19 cellular contexts compared by ENCODE assay signal in genomic region chr21:41866274-41866809, GRCh38. TPM values are rescaled to one million over a fixed set of nuclear protein-coding genes. Genes with fewer than 3 reads are reported as not detected.
DNase-seq lines count a peak whose midpoint lies in the region; ATAC-seq, FAIRE-seq and TF ChIP-seq lines count a peak whose summit lies in the region.
"Had no signal": no experiment of that assay in that cellular context is flagged by ENCODE, and none has a peak within 500 bp of the region (broad histone marks: within the 10 kb centered on the region; RNA-seq: fewer than 3 reads in every experiment).

No MANE protein-coding gene starts in this region.

- intact Hi-C loops in K562 (cut with micrococcal nuclease) (no loop called here), spleen (cut with DNase I; ENCODE audit: low total_unique reads) (no loop called here), HepG2 (cut with micrococcal nuclease; ENCODE audit: unreplicated experiment) (no loop called here)

- H4K91ac ChIP-seq in H9 (ENCODE audit: insufficient read length, low read depth, low read length), result no peak overlapping the region

- H3K36me3 ChIP-seq in OCI-LY3 (replicated peaks; ENCODE audit: low read depth, low read length), result no peaks in the 10 kb centered on the region
- H3K36me3 ChIP-seq in K562 (ENCODE audit: control insufficient read depth, insufficient read depth, low read length), result no peaks in the 10 kb centered on the region
- H3K36me3 ChIP-seq in spleen, result peaks cover 0 to 1% (median 0%) of the 10 kb centered on the region in 6 donors
- H3K36me3 ChIP-seq in HepG2 (replicated peaks in 1 of 2; ENCODE audit: control insufficient read depth in 1 of 2, insufficient read depth in 2 of 2, low read length in 2 of 2), result no peaks in the 10 kb centered on the region
- H3K36me3 ChIP-seq: MG63, SJCRH30 had no signal

- H3K27me3 ChIP-seq in H9 (ENCODE audit: insufficient read depth, low read length) (no peaks in the 10 kb centered on the region), OCI-LY3 (ENCODE audit: low read depth, low read length) (no peaks in the 10 kb centered on the region), K562 (ENCODE audit: control insufficient read depth in 2 of 2, insufficient read depth in 2 of 2, low read length in 2 of 2) (no peaks in the 10 kb centered on the region), spleen (replicated peaks in 1 of 7) (no peaks in the 10 kb centered on the region), HepG2 (ENCODE audit: control insufficient read depth in 1 of 2, insufficient read depth in 2 of 2, low read length in 2 of 2) (no peaks in the 10 kb centered on the region)
- H3K27me3 ChIP-seq: MG63, SJCRH30 had no signal

- TF ChIP-seq POLR2A in K562 (conservative IDR thresholded peaks at IDR 0.05) (no peak), spleen (IDR thresholded peaks at IDR 0.05) (no peak), H54 (IDR thresholded peaks at IDR 0.05; ENCODE audit: low read depth, low read length) (no peak), HepG2 (IDR thresholded peaks at IDR 0.05; ENCODE audit: insufficient read depth in 1 of 2, low read depth in 2 of 2, low read length in 2 of 2) (no peak)

- no peak overlapping the region for H3K9ac ChIP-seq in H9 (ENCODE audit: extremely low read depth, insufficient read length, low read length)
- no peak overlapping the region for H3K9ac ChIP-seq in OCI-LY3 (ENCODE audit: low read length)
- peak overlapping the region in 1 of 2 experiments; percentile 70; a peak in 1 of 4 replicates for H3K9ac ChIP-seq in K562 (ENCODE audit: insufficient read depth in 1 of 2, low read depth in 2 of 2, low read length in 2 of 2)
- H3K9ac ChIP-seq in HepG2 (ENCODE audit: insufficient read depth, low read depth, low read length), result no peak overlapping the region

- H3K18ac ChIP-seq in H9 (ENCODE audit: insufficient read length, low read depth, low read length), result no peak overlapping the region

- TF ChIP-seq RAD21 in K562 (CRISPR knock-in tag; conservative IDR thresholded peaks at IDR 0.05 in 1 of 2, IDR thresholded peaks at IDR 0.05 in 1 of 2) (no peak), HepG2 (CRISPR knock-in tag; IDR thresholded peaks at IDR 0.05) (no peak)

- no peaks in the 10 kb centered on the region for H3K36me3 Mint-ChIP-seq in H9 (ENCODE audit: insufficient read depth in 1 of 3, low read depth in 3 of 3)

- no peak overlapping the region for H2BK5ac ChIP-seq in H9 (ENCODE audit: insufficient read length, low read length)

- H3K79me1 ChIP-seq in H9 (ENCODE audit: insufficient read depth, low read depth, low read length, poor library complexity, severe bottlenecking), result no peaks in the 10 kb centered on the region

- H4K5ac ChIP-seq in H9 (ENCODE audit: insufficient read length, low read depth, low read length), result no peak overlapping the region

- ATAC-seq in K562, result peak; percentile 25
- no peak for ATAC-seq in HepG2
- ATAC-seq: CD8-positive, alpha-beta T cell; GM23338; PC-3 had no signal

- no peak overlapping the region for H3K14ac ChIP-seq in H9 (ENCODE audit: insufficient read depth, low read length)

- H3K79me2 ChIP-seq in H9 (ENCODE audit: insufficient read depth, low read length) (no peaks in the 10 kb centered on the region; the same call in 1 of the 2 replicates), OCI-LY3 (ENCODE audit: low read length) (peaks cover 8% of the 10 kb centered on the region; the same call in 1 of the 2 replicates), K562 (ENCODE audit: control insufficient read depth, insufficient read depth, low read length) (peaks cover 11% of the 10 kb centered on the region; the same call in 2 of the 3 replicates), HepG2 (ENCODE audit: insufficient read depth, low read length) (peaks cover 4% of the 10 kb centered on the region)

- DNase-seq in H9, result no peak
- DNase-seq in K562 (ENCODE audit: extremely low read depth in 1 of 4, low spot score in 3 of 4), result no peak
- DNase-seq in spleen, result peak; percentile 60
- DNase-seq in H54 (ENCODE audit: insufficient read length, low spot score), result no peak
- no peak for DNase-seq in HepG2 (ENCODE audit: low spot score)
- no peak for DNase-seq in stimulated activated naive CD4-positive, alpha-beta T cell treated with Interleukin-2 at 50 U/mL for 16 hours (lab: John Stamatoyannopoulos, UW)
- DNase-seq: CD8-positive, alpha-beta T cell; Karpas-422; MG63; NCI-H1105; NCI-H1694 treated with DMSO at 0.1 percent for 48 hours; NCI-H345; NCI-H526 treated with DMSO at 0.1 percent for 48 hours; PC-3; SJCRH30; SW 1271 had no signal

- no peak overlapping the region for H3K56ac ChIP-seq in H9 (ENCODE audit: insufficient read length, low read depth, low read length)

- peak overlapping the region in 2 of 3 experiments; percentile 46 to 49; a peak in 2 of 7 replicates for H3K27ac Mint-ChIP-seq in H9
- H3K27ac Mint-ChIP-seq: B cell; CD8-positive, alpha-beta T cell; GM23338 had no signal

- no peaks in the 10 kb centered on the region for H4K20me1 ChIP-seq in H9 (ENCODE audit: control insufficient read depth, insufficient read depth, insufficient read length)
- H4K20me1 ChIP-seq in OCI-LY3 (ENCODE audit: insufficient read depth, low read length), result no peaks in the 10 kb centered on the region
- H4K20me1 ChIP-seq in K562 (replicated peaks; ENCODE audit: control insufficient read depth, insufficient read depth, low read length), result no peaks in the 10 kb centered on the region
- H4K20me1 ChIP-seq in HepG2 (ENCODE audit: insufficient read depth, low read length), result no peaks in the 10 kb centered on the region

- no peak overlapping the region for H3K23ac ChIP-seq in H9 (ENCODE audit: insufficient read length, low read depth, low read length)

- no peak overlapping the region for H2AFZ ChIP-seq in H9 (ENCODE audit: low read length)
- H2AFZ ChIP-seq in OCI-LY3 (ENCODE audit: low read depth, low read length), result no peak overlapping the region
- H2AFZ ChIP-seq in K562 (ENCODE audit: low read depth, low read length), result no peak overlapping the region
- H2AFZ ChIP-seq in HepG2 (ENCODE audit: low read length), result no peak overlapping the region
- H2AFZ ChIP-seq: GM23338 had no signal

- H3K27me3 Mint-ChIP-seq in H9 (ENCODE audit: low read depth), result no peaks in the 10 kb centered on the region
- H3K27me3 Mint-ChIP-seq: B cell had no signal

- in situ Hi-C loops in K562 (cut with MboI) (no loop called here), HepG2 (cut with HindIII; ENCODE audit: extremely low pct_ligation_motif_present, low pct_unique_long_range_greater_than_20kb) (no loop called here)

- H3K9me1 ChIP-seq in K562 (ENCODE audit: control insufficient read depth, insufficient read depth, low read length), result no peaks in the 10 kb centered on the region

- FAIRE-seq in K562 (lab: Jason Lieb, UNC) (peak; percentile 69), H54 (lab: Jason Lieb, UNC) (no peak), HepG2 (lab: Jason Lieb, UNC) (no peak)

- POLR2A ChIA-PET in K562 (lab: Yijun Ruan, JAX) (no interaction called here), HepG2 (lab: Yijun Ruan, JAX) (no interaction called here)

- BruUV-seq in K562 (replicated peaks; lab: Mats Ljungman, UMichigan), result no TSS peak
- no TSS peak for BruUV-seq in HepG2 (replicated peaks; lab: Mats Ljungman, UMichigan)

- H4K8ac ChIP-seq in H9 (replicated peaks; ENCODE audit: insufficient read length, low read depth, low read length), result no peak overlapping the region

- TF ChIP-seq EP300 in K562 (IDR thresholded peaks at IDR 0.05; ENCODE audit: low read length), result no peak
- TF ChIP-seq EP300 in HepG2 (IDR thresholded peaks at IDR 0.05; ENCODE audit: low read depth in 2 of 2, low read length in 2 of 2), result no peak
- TF ChIP-seq EP300 in HepG2 (CRISPR knock-in tag; IDR thresholded peaks at IDR 0.05; ENCODE audit: borderline replicate concordance), result no peak

- no peak overlapping the region for H3K27ac ChIP-seq in H9 (ENCODE audit: insufficient read length, low read depth, low read length)
- H3K27ac ChIP-seq in OCI-LY3 (ENCODE audit: low read length), result peak overlapping the region; percentile 77; the same call in 1 of the 2 replicates
- H3K27ac ChIP-seq in K562 (ENCODE audit: extremely low read depth, low read depth, low read length), result no peak overlapping the region
- H3K27ac ChIP-seq in spleen, result no peak overlapping the region
- no peak overlapping the region for H3K27ac ChIP-seq in HepG2 (ENCODE audit: extremely low read length, insufficient read depth, low read length)
- H3K27ac ChIP-seq: SJCRH30 had no signal

- H3T11ph ChIP-seq in H9 (ENCODE audit: low read length), result no peak overlapping the region

- H2BK12ac ChIP-seq in H9 (ENCODE audit: insufficient read length, low read depth, low read length), result no peak overlapping the region

- CTCF ChIA-PET in K562 (lab: Yijun Ruan, JAX; ENCODE audit: low intra/inter-chr PET ratio), result no interaction called here
- CTCF ChIA-PET in HepG2 (lab: Yijun Ruan, JAX; ENCODE audit: low intra/inter-chr PET ratio, low total read pairs), result no interaction called here

- no peak overlapping the region for H3K4me3 ChIP-seq in OCI-LY3 (ENCODE audit: low read length)
- no peak overlapping the region for H3K4me3 ChIP-seq in K562
- H3K4me3 ChIP-seq in spleen, result no peak overlapping the region
- H3K4me3 ChIP-seq in HepG2 (replicated peaks in 1 of 3; ENCODE audit: insufficient read depth in 1 of 3, low read depth in 2 of 3, low read length in 3 of 3), result no peak overlapping the region
- H3K4me3 ChIP-seq: GM23338, MG63, SJCRH30 had no signal

- H3K4me1 Mint-ChIP-seq in H9, result peaks cover 15 to 19% of the 10 kb centered on the region in 2 experiments

- H3K4me2 ChIP-seq in H9 (ENCODE audit: insufficient read depth, insufficient read length, low read length), result no peak overlapping the region
- peak overlapping the region; percentile 88 for H3K4me2 ChIP-seq in OCI-LY3 (ENCODE audit: low read length)
- no peak overlapping the region for H3K4me2 ChIP-seq in K562 (ENCODE audit: insufficient read depth, low read length)
- no peak overlapping the region for H3K4me2 ChIP-seq in HepG2 (ENCODE audit: low read depth, low read length)
- H3K4me2 ChIP-seq: GM23338 had no signal

- TF ChIP-seq CTCF in H9 (conservative IDR thresholded peaks at IDR 0.05) (no peak), OCI-LY3 (IDR thresholded peaks at IDR 0.05; ENCODE audit: low read depth, low read length) (no peak), K562 (IDR thresholded peaks at IDR 0.05 in 2 of 3, conservative IDR thresholded peaks at IDR 0.05 in 1 of 3; ENCODE audit: insufficient read depth in 2 of 3, low read depth in 1 of 3, low read length in 3 of 3) (no peak), spleen (IDR thresholded peaks at IDR 0.05 in 8 of 11, conservative IDR thresholded peaks at IDR 0.05 in 3 of 11) (no peak), HepG2 (CRISPR knock-in tag; IDR thresholded peaks at IDR 0.05) (no peak)

- H2BK120ac ChIP-seq in H9 (ENCODE audit: low read depth, low read length, poor library complexity, severe bottlenecking), result no peak overlapping the region

- H3K4me1 ChIP-seq in H9 (ENCODE audit: insufficient read depth, low read length), result no peaks in the 10 kb centered on the region
- H3K4me1 ChIP-seq in OCI-LY3 (ENCODE audit: low read length), result peaks cover 87% of the 10 kb centered on the region
- peaks cover 18 to 24% of the 10 kb centered on the region in 2 experiments; a peak in 4 of 5 replicates for H3K4me1 ChIP-seq in K562 (replicated peaks in 1 of 2; ENCODE audit: control insufficient read depth in 2 of 2, insufficient read depth in 2 of 2, low read length in 2 of 2)
- peaks cover 0 to 53% (median 10%) of the 10 kb centered on the region in 6 donors for H3K4me1 ChIP-seq in spleen
- H3K4me1 ChIP-seq in HepG2 (ENCODE audit: insufficient read depth, low read length), result peaks cover 8% of the 10 kb centered on the region; the same call in 1 of the 2 replicates
- H3K4me1 ChIP-seq: SJCRH30 had no signal

- H3K9me3 Mint-ChIP-seq in H9, result no peaks in the 10 kb centered on the region
- H3K9me3 Mint-ChIP-seq: CD8-positive, alpha-beta T cell; GM23338 had no signal

- H2AK5ac ChIP-seq in H9 (ENCODE audit: insufficient read length, low read length), result no peak overlapping the region

- H3K23me2 ChIP-seq in H9 (ENCODE audit: insufficient read length, low read depth, low read length, poor library complexity, severe bottlenecking), result peaks cover under 1% of the 10 kb centered on the region

- no peak overlapping the region for H3K4me3 Mint-ChIP-seq in H9
- H3K4me3 Mint-ChIP-seq: CD8-positive, alpha-beta T cell; GM23338 had no signal

- no peak overlapping the region for H2BK20ac ChIP-seq in H9 (ENCODE audit: low read depth, low read length, poor library complexity, severe bottlenecking)

- H2BK15ac ChIP-seq in H9 (ENCODE audit: low read depth, low read length), result no peak overlapping the region

- WGBS in H9 (ENCODE audit: extremely low coverage, insufficient read length, low lambda C conversion rate), result no CpG with 5 or more reads among the region's 11 CpGs
- WGBS in K562 (ENCODE audit: insufficient coverage, low coverage, missing lambda C conversion rate), result 34% methylated on average over 11 of the region's 11 CpGs
- 72 to 89% (median 86%) methylated on average over 11 of the region's 11 CpGs for WGBS in spleen, 5 donors
- 91% methylated on average over 11 of the region's 11 CpGs for WGBS in HepG2 (ENCODE audit: low lambda C conversion rate)

- no peak overlapping the region for H3K4ac ChIP-seq in H9 (ENCODE audit: low read depth, low read length)

- H3K9me3 ChIP-seq in H9 (ENCODE audit: control insufficient read depth, low read depth, low read length) (no peaks in the 10 kb centered on the region), OCI-LY3 (ENCODE audit: insufficient read depth, low read length) (no peaks in the 10 kb centered on the region; the same call in 1 of the 2 replicates), K562 (replicated peaks; ENCODE audit: control insufficient read depth, insufficient read depth, low read depth, low read length) (no peaks in the 10 kb centered on the region), spleen (no peaks in the 10 kb centered on the region), HepG2 (ENCODE audit: low read length) (no peaks in the 10 kb centered on the region)
- H3K9me3 ChIP-seq: MG63, SJCRH30 had no signal

RNA-seq across cellular contexts. Expression of gene PRDM15, which starts 12.8 kb away (rescaled TPM):
- total RNA-seq in H9 (2021) (9.9 TPM in 2 replicates), K562 (2014; rRNA removed) (6.2 and 10.0 TPM in 2 replicates), K562 (2014; rRNA removed; fragmentation: Illumina TruSeq; extraction: Trizol) (2.9 and 4.4 TPM in 2 replicates), K562 (2015; rRNA removed; fragmentation: Illumina TruSeq; extraction: Trizol) (6.0 and 6.6 TPM in 2 replicates), K562 (2021) (7.6 and 9.2 TPM in 2 replicates), spleen (10 to 100 TPM in 6 of 7 donors, 1 to 10 TPM in 1; 8.4 to 18.0 (median 12.2) TPM), HepG2 (2016; rRNA removed; fragmentation: Illumina TruSeq; extraction: Trizol) (4.0 and 4.2 TPM in 2 replicates)
- 56.7 and 69.0 TPM in 2 replicates for total RNA-seq in K562 (2011; cell fraction: chromatin; rRNA removed; ENCODE audit: low replicate concordance)
- total RNA-seq in K562 (2011; cell fraction: nucleolus; rRNA removed), result 33.8 and 45.0 TPM in 2 replicates
- total RNA-seq in K562 (2011; cell fraction: nucleoplasm; rRNA removed), result 31.8 and 32.0 TPM in 2 replicates
- polyA plus RNA-seq in K562 (2011; rRNA removed) (6.6 and 12.2 TPM in 2 replicates), K562 (2014; fragmentation: Illumina TruSeq; extraction: Trizol) (6.0 and 6.2 TPM in 2 replicates), K562 (2014; fragmentation: Nextera tagmentation; extraction: Ambion mirVana) (1 to 10 TPM in 1 of 2 experiments, under 1 TPM in 1; 0.93 to 1.0 TPM), K562 (2014; rRNA removed) (7.1 and 8.5 TPM in 2 replicates), spleen (1 to 10 TPM; 4.4 to 6.5 (median 6.0) TPM), HepG2 (2011; rRNA removed) (6.9 and 8.7 TPM in 2 replicates)
- polyA plus RNA-seq in K562 (2011; cell fraction: cytosol; rRNA removed), result 6.8 and 7.5 TPM in 2 replicates
- 44.0 and 68.1 TPM in 2 replicates for polyA plus RNA-seq in K562 (2011; cell fraction: nucleus; rRNA removed)
- polyA plus RNA-seq in K562 (2012), result 6.2 and 6.8 TPM in 2 replicates
- 17.3 and 20.4 TPM in 2 replicates for polyA minus RNA-seq in K562 (2011; rRNA and poly(A)+ RNA removed)
- polyA minus RNA-seq in K562 (2011; cell fraction: cytosol; rRNA and poly(A)+ RNA removed), result 7.4 and 14.3 TPM in 2 replicates
- 15.9 and 23.1 TPM in 2 replicates for polyA minus RNA-seq in K562 (2011; cell fraction: nucleus; rRNA and poly(A)+ RNA removed)
- total RNA-seq in HepG2 (2016; cell fraction: cytosol; rRNA removed; fragmentation: Illumina TruSeq; extraction: Trizol; ENCODE audit: low read depth), result 1.2 and 1.5 TPM in 2 replicates
- 3.0 and 4.8 TPM in 2 replicates for total RNA-seq in HepG2 (2016; cell fraction: insoluble cytoplasmic fraction; rRNA removed; fragmentation: Illumina TruSeq; extraction: Trizol)
- 1.9 TPM in 2 replicates for total RNA-seq in HepG2 (2016; cell fraction: membrane; rRNA removed; fragmentation: Illumina TruSeq; extraction: Trizol)
- 8.4 and 8.5 TPM in 2 replicates for total RNA-seq in HepG2 (2016; cell fraction: nucleus; rRNA removed; fragmentation: Illumina TruSeq; extraction: Trizol)
- 1.9 and 2.1 TPM in 2 replicates for polyA plus RNA-seq in HepG2 (2011; cell fraction: cytosol; rRNA removed)
- 29.0 and 46.2 TPM in 2 replicates for polyA plus RNA-seq in HepG2 (2011; cell fraction: nucleus; rRNA removed)
- 2.7 and 2.8 TPM in 2 replicates for polyA plus RNA-seq in HepG2 (2012)
- polyA plus RNA-seq in HepG2 (2016; cell fraction: cytosol; fragmentation: Illumina TruSeq; extraction: Trizol; ENCODE audit: low read depth), result 0.29 and 0.34 TPM in 2 replicates
- 2.1 and 3.3 TPM in 2 replicates for polyA plus RNA-seq in HepG2 (2016; cell fraction: insoluble cytoplasmic fraction; fragmentation: Illumina TruSeq; extraction: Trizol; ENCODE audit: low read depth)
- 0.50 and 0.78 TPM in 2 replicates for polyA plus RNA-seq in HepG2 (2016; cell fraction: membrane; fragmentation: Illumina TruSeq; extraction: Trizol; ENCODE audit: low read depth)
- 15.5 and 16.6 TPM in 2 replicates for polyA plus RNA-seq in HepG2 (2016; cell fraction: nucleus; fragmentation: Illumina TruSeq; extraction: Trizol; ENCODE audit: insufficient read depth, low read depth)
- 15.6 and 28.2 TPM in 2 replicates for polyA minus RNA-seq in HepG2 (2011; rRNA and poly(A)+ RNA removed; ENCODE audit: low replicate concordance)
- polyA minus RNA-seq in HepG2 (2011; cell fraction: cytosol; rRNA and poly(A)+ RNA removed), result 3.9 and 5.9 TPM in 2 replicates
- 10.0 and 10.2 TPM in 2 replicates for polyA minus RNA-seq in HepG2 (2011; cell fraction: nucleus; rRNA and poly(A)+ RNA removed)
